Comparison of ENCODE assay signal across 1 cellular context in genomic region chr12:51980051-51980808, GRCh38.
TF ChIP-seq lines count a peak whose summit lies in the region.

No MANE protein-coding gene starts in this region.

TF ChIP-seq in K562, 482 proteins besides CTCF, POLR2A, EP300 and RAD21 (continued from another document and continues in another):
- TF ChIP-seq GTF2B (IDR thresholded peaks at IDR 0.05; ENCODE audit: extremely low read depth, insufficient read length) = no peak
- no peak for TF ChIP-seq NR1H2 (CRISPR knock-in tag; IDR thresholded peaks at IDR 0.05)
- no peak for TF ChIP-seq MECOM (CRISPR knock-in tag; IDR thresholded peaks at IDR 0.05)
- no peak for TF ChIP-seq ETS2 (tag; IDR thresholded peaks at IDR 0.05; ENCODE audit: borderline replicate concordance, poor library complexity, severe bottlenecking)
- TF ChIP-seq STAG1 (CRISPR knock-in tag; IDR thresholded peaks at IDR 0.05; ENCODE audit: borderline replicate concordance) = peak; percentile 57; the same call in 1 of the 2 replicates
- no peak for TF ChIP-seq POLR2H (tag; IDR thresholded peaks at IDR 0.05; ENCODE audit: low read depth)
- no peak for TF ChIP-seq ARID3A (IDR thresholded peaks at IDR 0.05; ENCODE audit: borderline replicate concordance, low read depth, low read length)
- TF ChIP-seq SOX6 (IDR thresholded peaks at IDR 0.05) = no peak
- no peak for TF ChIP-seq ILK (tag; IDR thresholded peaks at IDR 0.05; ENCODE audit: borderline replicate concordance, low read depth)
- no peak for TF ChIP-seq DNMT1 (IDR thresholded peaks at IDR 0.05)
- 0 out of 2 replicates have a peak, but pooled peaks have one; percentile 56 for TF ChIP-seq ATF6 (CRISPR knock-in tag; IDR thresholded peaks at IDR 0.05)
- TF ChIP-seq HMGXB4 (CRISPR knock-in tag; IDR thresholded peaks at IDR 0.05) = no peak
- TF ChIP-seq MTA1 (IDR thresholded peaks at IDR 0.05; ENCODE audit: borderline replicate concordance) = no peak
- no peak for TF ChIP-seq SMARCA5 (IDR thresholded peaks at IDR 0.05)
- TF ChIP-seq ID3 (CRISPR knock-in tag; IDR thresholded peaks at IDR 0.05) = no peak
- TF ChIP-seq ID3 (tag; IDR thresholded peaks at IDR 0.05) = no peak
- TF ChIP-seq HLTF (IDR thresholded peaks at IDR 0.05) = no peak
- TF ChIP-seq KAT7 (CRISPR knock-in tag; IDR thresholded peaks at IDR 0.05; ENCODE audit: borderline replicate concordance) = no peak
- no peak for TF ChIP-seq ASH1L (IDR thresholded peaks at IDR 0.05; ENCODE audit: borderline replicate concordance, low read depth, partially characterized antibody)
- no peak for TF ChIP-seq NCOA4 (IDR thresholded peaks at IDR 0.05; ENCODE audit: partially characterized antibody)
- no peak for TF ChIP-seq GABPA (tag; conservative IDR thresholded peaks at IDR 0.05; ENCODE audit: low read depth)
- no peak for TF ChIP-seq ZNF431 (CRISPR knock-in tag; IDR thresholded peaks at IDR 0.05)
- no peak for TF ChIP-seq JUN (IDR thresholded peaks at IDR 0.05; ENCODE audit: borderline replicate concordance, low read depth, low read length)
- TF ChIP-seq JUN (CRISPR knock-in tag; IDR thresholded peaks at IDR 0.05; ENCODE audit: borderline replicate concordance) = no peak
- no peak for TF ChIP-seq ZFP1 (CRISPR knock-in tag; IDR thresholded peaks at IDR 0.05)
- no peak for TF ChIP-seq CBX2 (IDR thresholded peaks at IDR 0.05; ENCODE audit: insufficient read depth, low read length, poor library complexity, severe bottlenecking)
- TF ChIP-seq FOXA1 (IDR thresholded peaks at IDR 0.05; ENCODE audit: borderline replicate concordance) = no peak
- no peak for TF ChIP-seq DLX4 (CRISPR knock-in tag; IDR thresholded peaks at IDR 0.05)
- TF ChIP-seq CC2D1A (IDR thresholded peaks at IDR 0.05) = peak; percentile 67; the same call in 1 of the 2 replicates
- TF ChIP-seq TARDBP (IDR thresholded peaks at IDR 0.05) = no peak
- no peak for TF ChIP-seq L3MBTL2 (IDR thresholded peaks at IDR 0.05)
- no peak for TF ChIP-seq RNF219 (CRISPR knock-in tag; IDR thresholded peaks at IDR 0.05)
- TF ChIP-seq ZNF253 (CRISPR knock-in tag; conservative IDR thresholded peaks at IDR 0.05) = no peak
- no peak for TF ChIP-seq BCLAF1 (IDR thresholded peaks at IDR 0.05; ENCODE audit: borderline replicate concordance in 1 of 2, control insufficient read depth in 1 of 2, low read depth in 2 of 2, low read length in 1 of 2)
- no peak for TF ChIP-seq UBTF (IDR thresholded peaks at IDR 0.05; ENCODE audit: borderline replicate concordance in 1 of 2, low read depth in 2 of 2, low read length in 2 of 2)
- TF ChIP-seq TAL1 (IDR thresholded peaks at IDR 0.05) = no peak
- TF ChIP-seq ZNF140 (CRISPR knock-in tag; IDR thresholded peaks at IDR 0.05) = no peak
- TF ChIP-seq SMAD2 (IDR thresholded peaks at IDR 0.05; ENCODE audit: low read depth, low read length) = no peak
- no peak for TF ChIP-seq ZNF175 (CRISPR knock-in tag; IDR thresholded peaks at IDR 0.05; ENCODE audit: low read depth)
- no peak for TF ChIP-seq EWSR1 (IDR thresholded peaks at IDR 0.05; ENCODE audit: borderline replicate concordance, low read depth, partially characterized antibody)
- TF ChIP-seq DDX20 (tag; IDR thresholded peaks at IDR 0.05; ENCODE audit: low read depth) = no peak
- TF ChIP-seq SAFB2 (IDR thresholded peaks at IDR 0.05; ENCODE audit: borderline replicate concordance, low read depth, low read length, severe bottlenecking) = no peak
- TF ChIP-seq U2AF2 (optimal IDR thresholded peaks at IDR 0.05; ENCODE audit: low read depth, low read length) = no peak
- no peak for TF ChIP-seq RBM17 (IDR thresholded peaks at IDR 0.05; ENCODE audit: borderline replicate concordance, low read depth, low read length)
- TF ChIP-seq ZNF584 (CRISPR knock-in tag; IDR thresholded peaks at IDR 0.05; ENCODE audit: low read depth) = no peak
- no peak for TF ChIP-seq CHD2 (IDR thresholded peaks at IDR 0.05; ENCODE audit: low read depth, low read length)
- TF ChIP-seq CREB5 (CRISPR knock-in tag; IDR thresholded peaks at IDR 0.05) = no peak
- no peak for TF ChIP-seq TFE3 (CRISPR knock-in tag; IDR thresholded peaks at IDR 0.05)
